ENCODE assay signal across 18 cellular contexts in the genomic region with DNA sequence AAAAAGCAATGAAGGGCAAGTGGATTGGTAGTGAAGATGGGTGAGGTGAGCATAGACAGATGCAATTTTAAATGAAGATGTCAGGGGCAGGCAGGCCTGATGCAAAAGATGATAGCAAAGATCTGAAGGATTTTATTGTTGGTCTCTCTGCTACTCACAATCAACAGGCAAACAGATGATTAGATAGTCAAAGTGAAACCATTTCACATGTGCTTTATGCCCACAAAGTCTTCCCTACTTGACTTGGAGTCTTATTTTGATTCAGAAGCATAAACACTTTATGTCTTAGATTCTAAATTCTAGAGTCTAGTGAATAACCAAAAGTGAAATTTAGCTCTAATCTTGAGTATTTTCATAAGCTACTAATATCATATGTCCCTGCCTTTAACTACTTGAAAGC.
A peak's percentile ranks its signal among the peaks of the same experiment; 100 is the strongest.
DNase-seq lines count a peak whose midpoint lies in the region; ATAC-seq, FAIRE-seq and TF ChIP-seq lines count a peak whose summit lies in the region.
"Had no signal": no experiment of that assay in that cellular context is flagged by ENCODE, and none has a peak within 500 bp of the region (broad histone marks: within the 10 kb centered on the region; RNA-seq: fewer than 3 reads in every experiment).

No MANE protein-coding gene starts in this region.

- TF ChIP-seq CTCF in HEK293 (tag by site-specific recombination; IDR thresholded peaks at IDR 0.05) (no peak), uterus (IDR thresholded peaks at IDR 0.05) (no peak), HepG2 (CRISPR knock-in tag; IDR thresholded peaks at IDR 0.05) (no peak)

- no peaks in the 10 kb centered on the region for H4K20me1 ChIP-seq in HepG2 (ENCODE audit: insufficient read depth, low read length)

- no peaks in the 10 kb centered on the region for H3K27me3 ChIP-seq in uterus
- H3K27me3 ChIP-seq in HepG2 (ENCODE audit: control insufficient read depth in 1 of 2, insufficient read depth in 2 of 2, low read length in 2 of 2): peaks cover 0 to 6% of the 10 kb centered on the region in 2 experiments; a peak in 1 of 5 replicates
- H3K27me3 ChIP-seq: SJCRH30 had no signal

- H3K9me3 ChIP-seq in HEK293 (ENCODE audit: control insufficient read depth, insufficient read depth, low read depth, low read length) (no peaks in the 10 kb centered on the region), uterus (no peaks in the 10 kb centered on the region), HepG2 (ENCODE audit: low read length) (no peaks in the 10 kb centered on the region)
- H3K9me3 ChIP-seq: mucosa of descending colon, prostate gland, SJCRH30 had no signal

- ATAC-seq in activated T-cell treated with anti-CD3 and anti-CD28 coated beads, Interleukin-2, amount 50 U/mL, for 72 hours (replicated peaks in 1 of 2): peak; percentile 23 to 34
- ATAC-seq in HG03342 (IDR thresholded peaks at IDR 0.05; ENCODE audit: unreplicated experiment) (peak; percentile 64), HepG2 (no peak)
- ATAC-seq: mucosa of descending colon had no signal

- H3K36me3 ChIP-seq in HEK293 (ENCODE audit: control insufficient read depth in 2 of 2, insufficient read depth in 1 of 2, low read length in 2 of 2) (no peaks in the 10 kb centered on the region), uterus (no peaks in the 10 kb centered on the region), HepG2 (replicated peaks in 1 of 2; ENCODE audit: control insufficient read depth in 1 of 2, insufficient read depth in 2 of 2, low read length in 2 of 2) (no peaks in the 10 kb centered on the region)
- H3K36me3 ChIP-seq: prostate gland, SJCRH30 had no signal

- TF ChIP-seq EP300 in HepG2 (IDR thresholded peaks at IDR 0.05; ENCODE audit: low read depth in 2 of 2, low read length in 2 of 2) (no peak), HepG2 (CRISPR knock-in tag; IDR thresholded peaks at IDR 0.05; ENCODE audit: borderline replicate concordance) (no peak)

- H3K4me1 Mint-ChIP-seq in activated T-cell treated with anti-CD3 and anti-CD28 coated beads, Interleukin-2, amount 50 U/mL, for 72 hours (ENCODE audit: low read depth): peaks cover 5% of the 10 kb centered on the region
- H3K4me1 Mint-ChIP-seq in activated CD4-positive, alpha-beta T cell treated with anti-CD3 and anti-CD28 coated beads, Interleukin-2, amount 10 ng/mL, durations not matched to agents 24 days and 14 days: peaks cover 7% of the 10 kb centered on the region
- H3K4me1 Mint-ChIP-seq: activated naive CD4-positive, alpha-beta T cell treated with anti-CD3 and anti-CD28 coated beads, Interleukin-2, amount 50 U/mL, for 24 hours had no signal

- H3K4me1 ChIP-seq in HEK293 (ENCODE audit: control insufficient read depth, insufficient read depth, low read length): no peaks in the 10 kb centered on the region; the same call in 1 of the 2 replicates
- peaks cover 0 to 4% of the 10 kb centered on the region in 2 donors for H3K4me1 ChIP-seq in uterus
- no peaks in the 10 kb centered on the region for H3K4me1 ChIP-seq in HepG2 (ENCODE audit: insufficient read depth, low read length)
- H3K4me1 ChIP-seq: prostate gland, SJCRH30 had no signal

- no peak for DNase-seq in activated T-cell treated with anti-CD3 and anti-CD28 coated beads, Interleukin-2, amount 50 U/mL, for 72 hours
- no peak for DNase-seq in activated T-cell treated with anti-CD3 and anti-CD28 coated beads, Interleukin-2, amount 50 U/mL, for 48 hours
- no peak for DNase-seq in uterus
- DNase-seq in HepG2 (ENCODE audit: low spot score): no peak
- no peak for DNase-seq in activated CD4-positive, alpha-beta T cell treated with anti-CD3 and anti-CD28 coated beads, Interleukin-2, amount 10 ng/mL, durations not matched to agents 24 days and 14 days
- no peak for DNase-seq in posterior vena cava (ENCODE audit: low spot score)
- DNase-seq: Karpas-422; mucosa of descending colon; NCI-H1930; SJCRH30; stimulated activated CD8-positive, alpha-beta memory T cell treated with anti-CD3 and anti-CD28 coated beads, Interleukin-4, amount 100 ng/mL, for 48 hours; trophoblast cell had no signal

- no peak overlapping the region for H2AFZ ChIP-seq in HepG2 (ENCODE audit: low read length)

- BruUV-seq in HepG2 (replicated peaks; lab: Mats Ljungman, UMichigan): no TSS peak

- no peaks in the 10 kb centered on the region for H3K79me2 ChIP-seq in HepG2 (ENCODE audit: insufficient read depth, low read length)

- no peak overlapping the region for H3K4me2 ChIP-seq in HepG2 (ENCODE audit: low read depth, low read length)

- intact Hi-C loops in uterus (cut with DNase I; ENCODE audit: low total_unique reads): no loop called here
- intact Hi-C loops in HepG2 (cut with micrococcal nuclease; ENCODE audit: unreplicated experiment): no loop called here
- intact Hi-C loops in activated CD4-positive, alpha-beta T cell treated with anti-CD3 and anti-CD28 coated beads, Interleukin-2, amount 10 ng/mL, durations not matched to agents 24 days and 14 days (cut with micrococcal nuclease): no loop called here
- intact Hi-C loops in posterior vena cava (cut with DNase I): no loop called here

- H3K36me3 Mint-ChIP-seq in activated T-cell treated with anti-CD3 and anti-CD28 coated beads, Interleukin-2, amount 50 U/mL, for 72 hours (ENCODE audit: insufficient read depth in 2 of 2): no peaks in the 10 kb centered on the region
- H3K36me3 Mint-ChIP-seq in activated CD4-positive, alpha-beta T cell treated with anti-CD3 and anti-CD28 coated beads, Interleukin-2, amount 10 ng/mL, durations not matched to agents 24 days and 14 days (ENCODE audit: low read depth): no peaks in the 10 kb centered on the region
- H3K36me3 Mint-ChIP-seq: activated naive CD4-positive, alpha-beta T cell treated with anti-CD3 and anti-CD28 coated beads, Interleukin-2, amount 50 U/mL, for 24 hours had no signal

- H3K27ac ChIP-seq in HEK293 (ENCODE audit: extremely low read depth, low read depth, low read length): no peak overlapping the region
- H3K27ac ChIP-seq in uterus: peak overlapping the region; percentile 54 to 62
- no peak overlapping the region for H3K27ac ChIP-seq in HepG2 (ENCODE audit: extremely low read length, insufficient read depth, low read length)
- H3K27ac ChIP-seq: prostate gland, SJCRH30 had no signal

- no peak overlapping the region for H3K4me3 ChIP-seq in HEK293 (ENCODE audit: low read depth, low read length)
- no peak overlapping the region for H3K4me3 ChIP-seq in uterus
- no peak overlapping the region for H3K4me3 ChIP-seq in HepG2 (replicated peaks in 1 of 3; ENCODE audit: insufficient read depth in 1 of 3, low read depth in 2 of 3, low read length in 3 of 3)
- H3K4me3 ChIP-seq: mucosa of descending colon, prostate gland, SJCRH30 had no signal

- peaks cover 5% of the 10 kb centered on the region for H3K27me3 Mint-ChIP-seq in activated T-cell treated with anti-CD3 and anti-CD28 coated beads, Interleukin-2, amount 50 U/mL, for 72 hours (ENCODE audit: low read depth)
- H3K27me3 Mint-ChIP-seq in activated CD4-positive, alpha-beta T cell treated with anti-CD3 and anti-CD28 coated beads, Interleukin-2, amount 10 ng/mL, durations not matched to agents 24 days and 14 days: peaks cover 6% of the 10 kb centered on the region

- no peak overlapping the region for H3K27ac Mint-ChIP-seq in activated T-cell treated with anti-CD3 and anti-CD28 coated beads, Interleukin-2, amount 50 U/mL, for 72 hours
- no peak overlapping the region for H3K27ac Mint-ChIP-seq in activated CD4-positive, alpha-beta T cell treated with anti-CD3 and anti-CD28 coated beads, Interleukin-2, amount 10 ng/mL, durations not matched to agents 24 days and 14 days
- H3K27ac Mint-ChIP-seq: activated naive CD4-positive, alpha-beta T cell treated with anti-CD3 and anti-CD28 coated beads, Interleukin-2, amount 50 U/mL, for 24 hours had no signal

- no peak for TF ChIP-seq POLR2A in uterus (IDR thresholded peaks at IDR 0.05)
- no peak for TF ChIP-seq POLR2A in HepG2 (IDR thresholded peaks at IDR 0.05; ENCODE audit: insufficient read depth in 1 of 2, low read depth in 2 of 2, low read length in 2 of 2)

- POLR2A ChIA-PET in HEK293 (lab: Yijun Ruan, JAX): no interaction called here
- POLR2A ChIA-PET in HepG2 (lab: Yijun Ruan, JAX): no interaction called here

- no peak overlapping the region for H3K4me3 Mint-ChIP-seq in activated T-cell treated with anti-CD3 and anti-CD28 coated beads, Interleukin-2, amount 50 U/mL, for 72 hours
- H3K4me3 Mint-ChIP-seq in activated CD4-positive, alpha-beta T cell treated with anti-CD3 and anti-CD28 coated beads, Interleukin-2, amount 10 ng/mL, durations not matched to agents 24 days and 14 days: no peak overlapping the region
- H3K4me3 Mint-ChIP-seq: activated naive CD4-positive, alpha-beta T cell treated with anti-CD3 and anti-CD28 coated beads, Interleukin-2, amount 50 U/mL, for 24 hours had no signal

- H3K9me3 Mint-ChIP-seq in activated T-cell treated with anti-CD3 and anti-CD28 coated beads, Interleukin-2, amount 50 U/mL, for 72 hours: no peaks in the 10 kb centered on the region
- no peaks in the 10 kb centered on the region for H3K9me3 Mint-ChIP-seq in activated CD4-positive, alpha-beta T cell treated with anti-CD3 and anti-CD28 coated beads, Interleukin-2, amount 10 ng/mL, durations not matched to agents 24 days and 14 days
- H3K9me3 Mint-ChIP-seq: activated naive CD4-positive, alpha-beta T cell treated with anti-CD3 and anti-CD28 coated beads, Interleukin-2, amount 50 U/mL, for 24 hours had no signal

- no peak for TF ChIP-seq RAD21 in HepG2 (CRISPR knock-in tag; IDR thresholded peaks at IDR 0.05)

- in situ Hi-C loops in HepG2 (cut with HindIII; ENCODE audit: extremely low pct_ligation_motif_present, low pct_unique_long_range_greater_than_20kb): no loop called here

- no peak overlapping the region for H3K9ac ChIP-seq in HepG2 (ENCODE audit: insufficient read depth, low read depth, low read length)

- CTCF ChIA-PET in HEK293 (lab: Yijun Ruan, JAX) (interaction anchor here (0.8 to 1.1 kb wide), 2 partner anchors 89 to 205 kb away, joined by 4 to 5 read pairs; no protein-coding TSS in a partner anchor), HepG2 (lab: Yijun Ruan, JAX; ENCODE audit: low intra/inter-chr PET ratio, low total read pairs) (no interaction called here)

- FAIRE-seq in HepG2 (lab: Jason Lieb, UNC): no peak
- FAIRE-seq: A204.1, keratinocyte had no signal

TF ChIP-seq in HEK293, 187 proteins besides CTCF, POLR2A, EP300 and RAD21 (continues in another document):
- TF ChIP-seq SCRT2 (tag by site-specific recombination; IDR thresholded peaks at IDR 0.05): peak; percentile 31; the same call in 1 of the 2 replicates

TF ChIP-seq in HepG2, 621 proteins besides CTCF, POLR2A, EP300 and RAD21 (continues in another document):
- TF ChIP-seq, protein P1, sequence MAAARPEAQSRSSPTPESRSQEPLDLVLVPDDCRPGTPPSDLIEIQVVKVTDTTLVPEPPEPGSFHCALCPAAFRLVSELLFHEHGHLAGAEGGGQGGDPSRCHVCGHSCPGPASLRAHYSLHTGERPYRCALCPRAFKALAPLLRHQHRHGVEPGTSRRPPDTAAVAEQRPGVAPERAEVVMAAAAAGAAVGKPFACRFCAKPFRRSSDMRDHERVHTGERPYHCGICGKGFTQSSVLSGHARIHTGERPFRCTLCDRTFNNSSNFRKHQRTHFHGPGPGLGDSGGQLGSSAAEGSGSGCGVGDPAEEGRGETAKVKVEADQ (CRISPR knock-in tag; IDR thresholded peaks at IDR 0.05; ENCODE audit: borderline replicate concordance): no peak
- TF ChIP-seq ZSCAN21 (CRISPR knock-in tag; IDR thresholded peaks at IDR 0.05; ENCODE audit: borderline replicate concordance) (no peak), TOPORS (CRISPR knock-in tag; IDR thresholded peaks at IDR 0.05) (no peak)

Comparison
In these comparisons a context has a peak if more than half of its experiments do, and no peak if none do; other contexts are left out.
1. H3K27ac ChIP-seq: peak in uterus (2 of 2); none in HEK293 (single experiment) and HepG2 (single experiment).